In the genomic region with DNA sequence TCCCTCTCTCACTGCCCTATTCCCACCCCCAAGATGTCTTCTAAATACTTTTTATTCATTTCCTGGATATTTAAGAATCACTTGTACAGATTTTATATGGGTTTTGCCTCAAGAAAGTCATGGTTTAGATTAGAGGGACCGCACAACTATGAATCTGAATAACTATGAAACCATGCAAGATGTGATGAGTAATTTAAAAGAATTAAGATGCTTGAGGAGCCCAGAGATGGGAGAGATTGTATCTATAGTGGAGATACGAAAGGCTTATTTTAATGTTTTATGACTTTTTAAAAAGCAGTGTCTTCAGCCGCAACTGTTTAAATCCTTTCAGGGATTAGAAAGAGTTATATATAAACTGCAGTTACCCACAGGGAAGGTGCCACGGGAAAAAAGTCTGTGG, we compare ENCODE assay signal across 21 cellular contexts.
DNase-seq lines count a peak whose midpoint lies in the region; ATAC-seq and TF ChIP-seq lines count a peak whose summit lies in the region.
"Had no signal": no experiment of that assay in that cellular context is flagged by ENCODE, and none has a peak within 500 bp of the region (broad histone marks: within the 10 kb centered on the region; RNA-seq: fewer than 3 reads in every experiment).

No MANE protein-coding gene starts in this region.

- no peaks in the 10 kb centered on the region for H3K9me3 ChIP-seq in A673 (ENCODE audit: low read depth, low read length, poor library complexity, severe bottlenecking)
- H3K9me3 ChIP-seq: psoas muscle, SJCRH30, spleen, tibial nerve had no signal

- ATAC-seq in GM18511 (IDR thresholded peaks at IDR 0.05; ENCODE audit: unreplicated experiment) (peak; percentile 38), HG03135 (IDR thresholded peaks at IDR 0.05; ENCODE audit: unreplicated experiment) (peak; percentile 32), HG03460 (IDR thresholded peaks at IDR 0.05; ENCODE audit: unreplicated experiment) (no peak), left lobe of liver (no peak)
- ATAC-seq: activated CD8-positive, alpha-beta memory T cell treated with anti-CD3 and anti-CD28 coated beads, Interleukin-2, amount 10 ng/mL, durations not matched to agents 7 days and 5 days; psoas muscle had no signal

- no peak for DNase-seq in A673 (ENCODE audit: low spot score)
- DNase-seq in amniotic stem cell (lab: John Stamatoyannopoulos, UW) = peak; percentile 27
- DNase-seq in head of caudate nucleus = no peak
- no peak for DNase-seq in left lobe of liver (ENCODE audit: low spot score)
- DNase-seq in pons (ENCODE audit: low spot score) = no peak
- DNase-seq: 8988T; activated CD8-positive, alpha-beta memory T cell treated with anti-CD3 and anti-CD28 coated beads, Interleukin-2, amount 10 ng/mL, durations not matched to agents 7 days and 5 days; CD4-positive, alpha-beta memory T cell; DND-41; effector memory CD4-positive, alpha-beta T cell; H9; NCI-H2081; NCI-H524; psoas muscle; SJCRH30; spleen; T1000 had no signal

- peak overlapping the region; percentile 33 for H3K27ac ChIP-seq in A673 (ENCODE audit: low read depth, low read length, poor library complexity, severe bottlenecking)
- H3K27ac ChIP-seq: psoas muscle, SJCRH30, spleen, tibial nerve had no signal

- POLR2A ChIA-PET in A673 (lab: Charles Lee; ENCODE audit: low non-redundant PET) = no interaction called here

- no peaks in the 10 kb centered on the region for H3K36me3 ChIP-seq in A673 (ENCODE audit: insufficient read depth, low read length, poor library complexity, severe bottlenecking)
- H3K36me3 ChIP-seq: SJCRH30, spleen, tibial nerve had no signal

- CTCF ChIA-PET in A673 (lab: Charles Lee) = no interaction called here

- BruUV-seq in A673 (replicated peaks; lab: Mats Ljungman, UMichigan) = no TSS peak

- TF ChIP-seq CTCF in A673 (conservative IDR thresholded peaks at IDR 0.05; ENCODE audit: low read depth, low read length) = no peak

- H3K27me3 ChIP-seq in A673 (replicated peaks; ENCODE audit: insufficient read depth, low read depth, low read length, poor library complexity) = no peaks in the 10 kb centered on the region
- H3K27me3 ChIP-seq: SJCRH30, spleen, tibial nerve had no signal

- H3K4me3 ChIP-seq in A673 (ENCODE audit: low read depth, low read length, poor library complexity, severe bottlenecking) = no peak overlapping the region
- H3K4me3 ChIP-seq: psoas muscle, SJCRH30, spleen, tibial nerve had no signal

- intact Hi-C loops in A673 (cut with micrococcal nuclease; ENCODE audit: unreplicated experiment) (no loop called here), head of caudate nucleus (cut with DNase I) (no loop called here)

- H3K4me1 ChIP-seq in A673 (ENCODE audit: insufficient read depth, low read length, poor library complexity, severe bottlenecking) = peaks cover 16% of the 10 kb centered on the region
- H3K4me1 ChIP-seq: psoas muscle, SJCRH30, tibial nerve had no signal

Comparison
In these comparisons a context has a peak if more than half of its experiments do, and no peak if none do; other contexts are left out.
1. ATAC-seq: peak in GM18511 (single experiment) and HG03135 (single experiment); none in HG03460 (single experiment) and left lobe of liver (single experiment).